ENCODE assay signal across 1 cellular context in the genomic region with DNA sequence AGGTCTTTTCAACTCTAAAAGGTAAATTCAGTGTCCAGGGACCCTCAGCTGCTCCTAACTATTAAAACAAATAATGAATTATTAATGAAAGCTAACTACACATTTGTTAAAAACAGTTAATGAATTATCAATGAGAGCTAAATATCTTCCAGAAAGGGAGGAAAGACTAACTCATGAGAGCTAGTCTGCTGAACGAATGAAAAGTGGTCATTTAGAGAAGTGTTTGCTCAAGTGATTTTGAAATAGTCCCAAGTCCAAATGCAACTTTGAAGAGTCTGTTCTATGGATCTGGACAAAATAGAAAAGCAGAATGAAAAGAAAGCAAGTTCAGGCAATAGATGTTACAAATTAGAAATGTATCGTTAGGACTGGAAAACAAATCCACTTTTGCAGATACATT.
TF ChIP-seq lines count a peak whose summit lies in the region.

No MANE protein-coding gene starts in this region.

TF ChIP-seq in HepG2, 621 proteins besides CTCF, POLR2A, EP300 and RAD21 (continued from another document):
- TF ChIP-seq, protein P1, sequence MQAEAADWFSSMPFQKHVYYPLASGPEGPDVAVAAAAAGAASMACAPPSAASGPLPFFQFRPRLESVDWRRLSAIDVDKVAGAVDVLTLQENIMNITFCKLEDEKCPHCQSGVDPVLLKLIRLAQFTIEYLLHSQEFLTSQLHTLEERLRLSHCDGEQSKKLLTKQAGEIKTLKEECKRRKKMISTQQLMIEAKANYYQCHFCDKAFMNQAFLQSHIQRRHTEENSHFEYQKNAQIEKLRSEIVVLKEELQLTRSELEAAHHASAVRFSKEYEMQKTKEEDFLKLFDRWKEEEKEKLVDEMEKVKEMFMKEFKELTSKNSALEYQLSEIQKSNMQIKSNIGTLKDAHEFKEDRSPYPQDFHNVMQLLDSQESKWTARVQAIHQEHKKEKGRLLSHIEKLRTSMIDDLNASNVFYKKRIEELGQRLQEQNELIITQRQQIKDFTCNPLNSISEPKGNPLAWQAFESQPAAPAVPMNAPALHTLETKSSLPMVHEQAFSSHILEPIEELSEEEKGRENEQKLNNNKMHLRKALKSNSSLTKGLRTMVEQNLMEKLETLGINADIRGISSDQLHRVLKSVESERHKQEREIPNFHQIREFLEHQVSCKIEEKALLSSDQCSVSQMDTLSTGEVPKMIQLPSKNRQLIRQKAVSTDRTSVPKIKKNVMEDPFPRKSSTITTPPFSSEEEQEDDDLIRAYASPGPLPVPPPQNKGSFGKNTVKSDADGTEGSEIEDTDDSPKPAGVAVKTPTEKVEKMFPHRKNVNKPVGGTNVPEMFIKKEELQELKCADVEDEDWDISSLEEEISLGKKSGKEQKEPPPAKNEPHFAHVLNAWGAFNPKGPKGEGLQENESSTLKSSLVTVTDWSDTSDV (CRISPR knock-in tag; IDR thresholded peaks at IDR 0.05) = no peak
- TF ChIP-seq, protein P2, sequence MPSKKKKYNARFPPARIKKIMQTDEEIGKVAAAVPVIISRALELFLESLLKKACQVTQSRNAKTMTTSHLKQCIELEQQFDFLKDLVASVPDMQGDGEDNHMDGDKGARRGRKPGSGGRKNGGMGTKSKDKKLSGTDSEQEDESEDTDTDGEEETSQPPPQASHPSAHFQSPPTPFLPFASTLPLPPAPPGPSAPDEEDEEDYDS (CRISPR knock-in tag; IDR thresholded peaks at IDR 0.05) = peak; percentile 59
- TF ChIP-seq ZSCAN20 (CRISPR knock-in tag; IDR thresholded peaks at IDR 0.05; ENCODE audit: borderline replicate concordance) (no peak), SOX13 (IDR thresholded peaks at IDR 0.05) (no peak), SOX13 (CRISPR knock-in tag; conservative IDR thresholded peaks at IDR 0.05 in 1 of 2, IDR thresholded peaks at IDR 0.05 in 1 of 2) (peak in 1 of 2 experiments; percentile 83; a peak in 2 of 4 replicates), ZNF253 (CRISPR knock-in tag; IDR thresholded peaks at IDR 0.05; ENCODE audit: borderline replicate concordance) (no peak), ZNF788 (CRISPR knock-in tag; IDR thresholded peaks at IDR 0.05; ENCODE audit: borderline replicate concordance) (no peak), SALL1 (CRISPR knock-in tag; IDR thresholded peaks at IDR 0.05) (peak; percentile 21; the same call in 1 of the 2 replicates), GATAD1 (CRISPR knock-in tag; IDR thresholded peaks at IDR 0.05) (no peak), ZKSCAN1 (IDR thresholded peaks at IDR 0.05; ENCODE audit: low read length) (no peak), ZNF383 (CRISPR knock-in tag; IDR thresholded peaks at IDR 0.05; ENCODE audit: borderline replicate concordance) (no peak), ATM (IDR thresholded peaks at IDR 0.05; ENCODE audit: borderline replicate concordance) (no peak), SNRNP70 (IDR thresholded peaks at IDR 0.05; ENCODE audit: low read depth, low read length) (no peak), ZMYM4 (CRISPR knock-in tag; IDR thresholded peaks at IDR 0.05) (peak; percentile 47; the same call in 1 of the 2 replicates), FIP1L1 (IDR thresholded peaks at IDR 0.05; ENCODE audit: borderline replicate concordance, insufficient read depth, low read depth, low read length) (no peak), ZFP41 (CRISPR knock-in tag; IDR thresholded peaks at IDR 0.05; ENCODE audit: borderline replicate concordance) (no peak)
- TF ChIP-seq, protein P3, sequence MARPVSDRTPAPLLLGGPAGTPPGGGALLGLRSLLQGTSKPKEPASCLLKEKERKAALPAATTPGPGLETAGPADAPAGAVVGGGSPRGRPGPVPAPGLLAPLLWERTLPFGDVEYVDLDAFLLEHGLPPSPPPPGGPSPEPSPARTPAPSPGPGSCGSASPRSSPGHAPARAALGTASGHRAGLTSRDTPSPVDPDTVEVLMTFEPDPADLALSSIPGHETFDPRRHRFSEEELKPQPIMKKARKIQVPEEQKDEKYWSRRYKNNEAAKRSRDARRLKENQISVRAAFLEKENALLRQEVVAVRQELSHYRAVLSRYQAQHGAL (CRISPR knock-in tag; IDR thresholded peaks at IDR 0.05; ENCODE audit: not compliant biosample characterization) = no peak
- TF ChIP-seq, protein P4, sequence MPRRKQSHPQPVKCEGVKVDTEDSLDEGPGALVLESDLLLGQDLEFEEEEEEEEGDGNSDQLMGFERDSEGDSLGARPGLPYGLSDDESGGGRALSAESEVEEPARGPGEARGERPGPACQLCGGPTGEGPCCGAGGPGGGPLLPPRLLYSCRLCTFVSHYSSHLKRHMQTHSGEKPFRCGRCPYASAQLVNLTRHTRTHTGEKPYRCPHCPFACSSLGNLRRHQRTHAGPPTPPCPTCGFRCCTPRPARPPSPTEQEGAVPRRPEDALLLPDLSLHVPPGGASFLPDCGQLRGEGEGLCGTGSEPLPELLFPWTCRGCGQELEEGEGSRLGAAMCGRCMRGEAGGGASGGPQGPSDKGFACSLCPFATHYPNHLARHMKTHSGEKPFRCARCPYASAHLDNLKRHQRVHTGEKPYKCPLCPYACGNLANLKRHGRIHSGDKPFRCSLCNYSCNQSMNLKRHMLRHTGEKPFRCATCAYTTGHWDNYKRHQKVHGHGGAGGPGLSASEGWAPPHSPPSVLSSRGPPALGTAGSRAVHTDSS (CRISPR knock-in tag; conservative IDR thresholded peaks at IDR 0.05) = no peak
- TF ChIP-seq, protein P5, sequence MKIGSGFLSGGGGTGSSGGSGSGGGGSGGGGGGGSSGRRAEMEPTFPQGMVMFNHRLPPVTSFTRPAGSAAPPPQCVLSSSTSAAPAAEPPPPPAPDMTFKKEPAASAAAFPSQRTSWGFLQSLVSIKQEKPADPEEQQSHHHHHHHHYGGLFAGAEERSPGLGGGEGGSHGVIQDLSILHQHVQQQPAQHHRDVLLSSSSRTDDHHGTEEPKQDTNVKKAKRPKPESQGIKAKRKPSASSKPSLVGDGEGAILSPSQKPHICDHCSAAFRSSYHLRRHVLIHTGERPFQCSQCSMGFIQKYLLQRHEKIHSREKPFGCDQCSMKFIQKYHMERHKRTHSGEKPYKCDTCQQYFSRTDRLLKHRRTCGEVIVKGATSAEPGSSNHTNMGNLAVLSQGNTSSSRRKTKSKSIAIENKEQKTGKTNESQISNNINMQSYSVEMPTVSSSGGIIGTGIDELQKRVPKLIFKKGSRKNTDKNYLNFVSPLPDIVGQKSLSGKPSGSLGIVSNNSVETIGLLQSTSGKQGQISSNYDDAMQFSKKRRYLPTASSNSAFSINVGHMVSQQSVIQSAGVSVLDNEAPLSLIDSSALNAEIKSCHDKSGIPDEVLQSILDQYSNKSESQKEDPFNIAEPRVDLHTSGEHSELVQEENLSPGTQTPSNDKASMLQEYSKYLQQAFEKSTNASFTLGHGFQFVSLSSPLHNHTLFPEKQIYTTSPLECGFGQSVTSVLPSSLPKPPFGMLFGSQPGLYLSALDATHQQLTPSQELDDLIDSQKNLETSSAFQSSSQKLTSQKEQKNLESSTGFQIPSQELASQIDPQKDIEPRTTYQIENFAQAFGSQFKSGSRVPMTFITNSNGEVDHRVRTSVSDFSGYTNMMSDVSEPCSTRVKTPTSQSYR (CRISPR knock-in tag; IDR thresholded peaks at IDR 0.05; ENCODE audit: borderline replicate concordance) = no peak
